15 cellular contexts compared by ENCODE assay signal in genomic region chr4:1058198-1058996, GRCh38. TPM values are rescaled to one million over a fixed set of nuclear protein-coding genes. Genes with fewer than 3 reads are reported as not detected.
DNase-seq lines count a peak whose midpoint lies in the region; ATAC-seq and TF ChIP-seq lines count a peak whose summit lies in the region.
"Had no signal": no experiment of that assay in that cellular context is flagged by ENCODE, and none has a peak within 500 bp of the region (broad histone marks: within the 10 kb centered on the region; RNA-seq: fewer than 3 reads in every experiment).

No MANE protein-coding gene starts in this region.

- no peaks in the 10 kb centered on the region for H3K4me1 Mint-ChIP-seq in endodermal cell

- H3K4me3 ChIP-seq in H7 (ENCODE audit: insufficient read depth, low read depth, low read length): no peak overlapping the region
- no peak overlapping the region for H3K4me3 ChIP-seq in endodermal cell (ENCODE audit: low read length)
- H3K4me3 ChIP-seq in mucosa of stomach (ENCODE audit: low read length): no peak overlapping the region
- H3K4me3 ChIP-seq: dorsolateral prefrontal cortex, pancreas, spleen had no signal

- H3K4me1 ChIP-seq in endodermal cell (ENCODE audit: control insufficient read depth, insufficient read depth, low read length) (no peaks in the 10 kb centered on the region), mucosa of stomach (ENCODE audit: control insufficient read depth, insufficient read depth, low read length) (peaks cover 27% of the 10 kb centered on the region)
- H3K4me1 ChIP-seq: pancreas had no signal

- H3K36me3 ChIP-seq in H7 (replicated peaks; ENCODE audit: control insufficient read depth, insufficient read depth, low read length): no peaks in the 10 kb centered on the region
- H3K36me3 ChIP-seq in endodermal cell (ENCODE audit: control insufficient read depth, insufficient read depth, low read length): no peaks in the 10 kb centered on the region
- no peaks in the 10 kb centered on the region for H3K36me3 ChIP-seq in mucosa of stomach (ENCODE audit: control insufficient read depth, insufficient read depth, low read length)
- H3K36me3 ChIP-seq: pancreas, spleen had no signal

- peaks cover 3% of the 10 kb centered on the region; the same call in 1 of the 2 replicates for H3K27me3 ChIP-seq in H7 (ENCODE audit: control insufficient read depth, insufficient read depth, low read length)
- peaks cover 87% of the 10 kb centered on the region for H3K27me3 ChIP-seq in endodermal cell (ENCODE audit: control insufficient read depth, insufficient read depth, low read length, poor library complexity, severe bottlenecking)
- peaks cover 34% of the 10 kb centered on the region for H3K27me3 ChIP-seq in mucosa of stomach (ENCODE audit: control insufficient read depth, insufficient read depth, low read length)
- H3K27me3 ChIP-seq: pancreas had no signal

- ATAC-seq in GM19351 (IDR thresholded peaks at IDR 0.05; ENCODE audit: unreplicated experiment) (no peak), HG03378 (IDR thresholded peaks at IDR 0.05; ENCODE audit: unreplicated experiment) (no peak)
- ATAC-seq: activated T-helper 17 cell treated with anti-CD3 and anti-CD28 coated beads, Interleukin-2, amount 50 U/mL, for 72 hours had no signal

- H3K4me3 Mint-ChIP-seq in endodermal cell: no peak overlapping the region
- H3K4me3 Mint-ChIP-seq: activated T-helper 17 cell treated with anti-CD3 and anti-CD28 coated beads, Interleukin-2, amount 50 U/mL, for 72 hours; memory B cell had no signal

- H3K36me3 Mint-ChIP-seq in endodermal cell (ENCODE audit: low read depth): no peaks in the 10 kb centered on the region

- no peak overlapping the region for H3K27ac ChIP-seq in endodermal cell (ENCODE audit: low read depth, low read length)
- H3K27ac ChIP-seq: C4-2B, dorsolateral prefrontal cortex, pancreas, spleen had no signal

- TF ChIP-seq CTCF in endodermal cell (conservative IDR thresholded peaks at IDR 0.05): no peak

- H3K27me3 Mint-ChIP-seq in endodermal cell (ENCODE audit: insufficient read depth): peaks cover 70% of the 10 kb centered on the region

- no peak overlapping the region for H3K27ac Mint-ChIP-seq in endodermal cell
- H3K27ac Mint-ChIP-seq: activated T-helper 17 cell treated with anti-CD3 and anti-CD28 coated beads, Interleukin-2, amount 50 U/mL, for 72 hours; memory B cell had no signal

- DNase-seq in COLO668 (lab: John Stamatoyannopoulos, UW; ENCODE audit: unreplicated experiment) (peak; percentile 15), H7 (peak; percentile 46), endodermal cell (peak; percentile 63), NCI-H2081 treated with DMSO at 0.1 percent for 48 hours (lab: John Stamatoyannopoulos, UW) (no peak)
- DNase-seq: NCI-H1048, spleen had no signal

- no peaks in the 10 kb centered on the region for H3K9me3 Mint-ChIP-seq in endodermal cell
- H3K9me3 Mint-ChIP-seq: activated T-helper 17 cell treated with anti-CD3 and anti-CD28 coated beads, Interleukin-2, amount 50 U/mL, for 72 hours had no signal

- WGBS in endodermal cell (ENCODE audit: insufficient coverage in 1 of 2, insufficient read length in 1 of 2), 2 experiments: 82 to 85% methylated on average over 29 to 35 of the region's 35 CpGs

- no peaks in the 10 kb centered on the region for H3K9me3 ChIP-seq in endodermal cell (ENCODE audit: control insufficient read depth, low read length)
- H3K9me3 ChIP-seq in mucosa of stomach (ENCODE audit: control insufficient read depth, low read length): no peaks in the 10 kb centered on the region
- H3K9me3 ChIP-seq: pancreas, spleen had no signal

- H3K9ac ChIP-seq in endodermal cell (ENCODE audit: extremely low read depth, low read length, poor library complexity, severe bottlenecking) (no peak overlapping the region), mucosa of stomach (ENCODE audit: low read length) (peak overlapping the region; percentile 22)

RNA-seq across cellular contexts. Expression of gene FGFRL1, which starts 47.0 kb away (rescaled TPM):
- total RNA-seq in H7 (2014; rRNA removed; shearing (Covaris generic)): 23.3 and 39.1 TPM in 2 replicates
- 10 to 100 TPM; 51.0 to 93.3 TPM for total RNA-seq in endodermal cell
- 33.2 TPM for polyA plus RNA-seq in endodermal cell (2013, experiment 1 of 2)
- 31.8 TPM for polyA plus RNA-seq in endodermal cell (2013, experiment 2 of 2)

RNA-seq across cellular contexts. Expression of gene RNF212, which starts 55.0 kb away (rescaled TPM):
- total RNA-seq in H7 (2014; rRNA removed; shearing (Covaris generic)): 28.0 and 59.8 TPM in 2 replicates
- total RNA-seq in endodermal cell: 1 to 10 TPM; 3.4 to 5.6 TPM
- 3.2 TPM for polyA plus RNA-seq in endodermal cell (2013, experiment 1 of 2)
- polyA plus RNA-seq in endodermal cell (2013, experiment 2 of 2): 0.91 TPM
- total RNA-seq: Daoy had no signal
